Comparison of ENCODE assay signal across 8 cellular contexts in the genomic region with DNA sequence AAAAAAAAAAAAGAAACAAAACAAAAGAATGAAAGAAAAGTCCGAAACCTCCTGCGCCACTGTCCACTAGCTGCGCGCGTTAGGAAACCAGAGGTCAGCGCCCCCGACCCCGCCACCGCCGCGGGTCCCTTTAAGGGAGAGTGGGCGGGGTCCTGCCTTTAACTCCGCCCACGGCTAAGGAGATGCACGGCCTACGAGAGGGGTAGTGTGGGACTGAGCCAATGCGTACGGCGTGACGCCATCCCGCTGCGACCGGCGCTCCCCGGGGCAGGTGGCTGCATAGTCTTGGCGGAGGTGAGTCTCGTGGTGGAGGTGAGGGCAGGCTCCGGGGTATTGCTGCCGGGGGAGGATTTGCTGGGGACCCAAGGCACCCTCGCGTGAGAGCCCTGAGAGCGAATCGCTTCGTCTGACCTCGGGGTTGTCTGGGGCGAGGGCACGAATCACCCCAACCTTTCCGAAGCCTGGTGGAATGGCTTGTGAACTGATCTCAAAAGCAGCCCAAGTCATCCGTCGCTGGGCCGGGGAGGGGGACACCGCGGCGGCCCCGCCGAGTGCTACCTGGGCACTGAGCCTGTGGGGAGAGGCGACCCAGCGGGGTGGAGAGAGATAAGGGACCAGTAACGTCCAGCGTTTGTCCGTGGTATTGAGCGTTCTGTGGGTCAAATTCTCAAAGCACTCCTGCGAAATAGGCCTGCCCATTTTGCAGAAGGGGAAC. TPM values are rescaled to one million over a fixed set of nuclear protein-coding genes. Genes with fewer than 3 reads are reported as not detected.
DNase-seq lines count a peak whose midpoint lies in the region; ATAC-seq, FAIRE-seq and TF ChIP-seq lines count a peak whose summit lies in the region.

A gene (plus strand): TSS at position 241 of the 715 bp plus-strand sequence. CDS start 1,319 bp downstream, outside the sequence.

- H3K36me3 ChIP-seq in HepG2 (replicated peaks in 1 of 2; ENCODE audit: control insufficient read depth in 1 of 2, insufficient read depth in 2 of 2, low read length in 2 of 2) = peaks cover 1 to 17% of the 10 kb centered on the region in 2 experiments; a peak in 2 of 5 replicates

- peak within 1 kb of the TSS; percentile 94 to 98 for H3K4me3 Mint-ChIP-seq in CD14-positive monocyte
- H3K4me3 Mint-ChIP-seq in dendritic cell treated with granulocyte-macrophage colony-stimulating factor and Interleukin-4, amounts not matched to agents 40 ng/mL and 50 ng/mL, for 4 days = peak within 1 kb of the TSS; percentile 98

- in situ Hi-C loops in HepG2 (cut with HindIII; ENCODE audit: extremely low pct_ligation_motif_present, low pct_unique_long_range_greater_than_20kb) = loop anchor here (25.0 kb wide), 2 partner anchors 189 to 314 kb away; no protein-coding TSS in a partner anchor

- POLR2A ChIA-PET in HepG2 (lab: Yijun Ruan, JAX) = interaction anchor here (0.6 to 2.2 kb wide), 3 partner anchors 13 to 380 kb away, joined by 3 to 20 read pairs (median 3); a partner anchor contains a TSS

- TF ChIP-seq CTCF in CD14-positive monocyte (IDR thresholded peaks at IDR 0.05) = no peak
- TF ChIP-seq CTCF in HepG2 (CRISPR knock-in tag; IDR thresholded peaks at IDR 0.05) = peak; percentile 28; the same call in 1 of the 2 replicates

- H3K79me2 ChIP-seq in HepG2 (ENCODE audit: insufficient read depth, low read length) = peaks cover 19% of the 10 kb centered on the region

- TF ChIP-seq EP300 in HepG2 (IDR thresholded peaks at IDR 0.05; ENCODE audit: low read depth in 2 of 2, low read length in 2 of 2) (no peak), HepG2 (CRISPR knock-in tag; IDR thresholded peaks at IDR 0.05; ENCODE audit: borderline replicate concordance) (no peak)

- peak within 1 kb of the TSS; percentile 68 for H3K27ac ChIP-seq in HepG2 (ENCODE audit: extremely low read length, insufficient read depth, low read length)

- peaks cover 34% of the 10 kb centered on the region for H3K4me1 ChIP-seq in HepG2 (ENCODE audit: insufficient read depth, low read length)

- no peaks in the 10 kb centered on the region; a peak in 1 of 5 replicates for H3K27me3 ChIP-seq in HepG2 (ENCODE audit: control insufficient read depth in 1 of 2, insufficient read depth in 2 of 2, low read length in 2 of 2)

- ATAC-seq in GM19372 (IDR thresholded peaks at IDR 0.05; ENCODE audit: low read depth, unreplicated experiment) (peak; percentile 100), HG03521 (IDR thresholded peaks at IDR 0.05; ENCODE audit: unreplicated experiment) (peak; percentile 100), HepG2 (peak; percentile 98)

- H3K9ac ChIP-seq in HepG2 (ENCODE audit: insufficient read depth, low read depth, low read length) = peak within 1 kb of the TSS; percentile 86

- H4K20me1 ChIP-seq in HepG2 (ENCODE audit: insufficient read depth, low read length) = no peaks in the 10 kb centered on the region

- peak within 1 kb of the TSS; percentile 93 to 98 (median 94) for H3K27ac Mint-ChIP-seq in CD14-positive monocyte
- peak within 1 kb of the TSS; percentile 96 for H3K27ac Mint-ChIP-seq in dendritic cell treated with granulocyte-macrophage colony-stimulating factor and Interleukin-4, amounts not matched to agents 40 ng/mL and 50 ng/mL, for 4 days

- H3K9me3 ChIP-seq in HepG2 (ENCODE audit: low read length) = no peaks in the 10 kb centered on the region

- intact Hi-C loops in CD14-positive monocyte (cut with micrococcal nuclease) = loop anchor here in 1 of 2 donors (5.0 kb wide), 2 partner anchors 64 to 584 kb away; a partner anchor contains a TSS
- intact Hi-C loops in dendritic cell treated with granulocyte-macrophage colony-stimulating factor and Interleukin-4, amounts not matched to agents 40 ng/mL and 50 ng/mL, for 4 days (cut with micrococcal nuclease) = loop anchor here (1.0 to 5.0 kb wide), 3 partner anchors 13 to 99 kb away; a partner anchor contains a TSS
- intact Hi-C loops in HepG2 (cut with micrococcal nuclease; ENCODE audit: unreplicated experiment) = loop anchor here (2.0 kb wide), 1 partner anchor 65 kb away; a partner anchor contains a TSS

- DNase-seq in CD14-positive monocyte (ENCODE audit: low spot score) = peak; percentile 87
- DNase-seq in NCI-H774 (lab: John Stamatoyannopoulos, UW) = peak; percentile 90
- DNase-seq in activated CD4-positive, alpha-beta T cell treated with anti-CD3 and anti-CD28 coated beads, Interleukin-2, amount 50 U/mL, for 4 hours = peak; percentile 90 to 91
- peak; percentile 89 for DNase-seq in HepG2 (ENCODE audit: low spot score)
- DNase-seq in stimulated activated CD4-positive, alpha-beta T cell treated with anti-CD3 and anti-CD28 coated beads, Interleukin-4, amount 100 ng/mL, for 1 hour = peak; percentile 93

- FAIRE-seq in HepG2 (lab: Jason Lieb, UNC) = peak; percentile 43

- CTCF ChIA-PET in HepG2 (lab: Yijun Ruan, JAX; ENCODE audit: low intra/inter-chr PET ratio, low total read pairs) = no interaction called here

- H3K4me1 Mint-ChIP-seq in CD14-positive monocyte = peaks cover 13% of the 10 kb centered on the region
- H3K4me1 Mint-ChIP-seq in dendritic cell treated with granulocyte-macrophage colony-stimulating factor and Interleukin-4, amounts not matched to agents 40 ng/mL and 50 ng/mL, for 4 days (ENCODE audit: low read depth) = peaks cover 9% of the 10 kb centered on the region

- H3K9me3 Mint-ChIP-seq in CD14-positive monocyte = peaks cover 0 to 19% (median 8%) of the 10 kb centered on the region in 7 donors
- peaks cover 2% of the 10 kb centered on the region for H3K9me3 Mint-ChIP-seq in dendritic cell treated with granulocyte-macrophage colony-stimulating factor and Interleukin-4, amounts not matched to agents 40 ng/mL and 50 ng/mL, for 4 days

- BruUV-seq in HepG2 (replicated peaks; lab: Mats Ljungman, UMichigan) = TSS peak; percentile 70

- peak; percentile 37; the same call in 1 of the 2 replicates for TF ChIP-seq RAD21 in HepG2 (CRISPR knock-in tag; IDR thresholded peaks at IDR 0.05)

- peak; percentile 90 to 96 for TF ChIP-seq POLR2A in HepG2 (IDR thresholded peaks at IDR 0.05; ENCODE audit: insufficient read depth in 1 of 2, low read depth in 2 of 2, low read length in 2 of 2)

- H2AFZ ChIP-seq in HepG2 (ENCODE audit: low read length) = no peak within 1 kb of the TSS

- peaks cover 0 to 3% (median 0%) of the 10 kb centered on the region in 3 donors for H3K27me3 Mint-ChIP-seq in CD14-positive monocyte (ENCODE audit: low read depth in 3 of 3)
- peaks cover 3% of the 10 kb centered on the region for H3K27me3 Mint-ChIP-seq in dendritic cell treated with granulocyte-macrophage colony-stimulating factor and Interleukin-4, amounts not matched to agents 40 ng/mL and 50 ng/mL, for 4 days

- peak within 1 kb of the TSS; percentile 79 to 99 (median 84) for H3K4me3 ChIP-seq in HepG2 (replicated peaks in 1 of 3; ENCODE audit: insufficient read depth in 1 of 3, low read depth in 2 of 3, low read length in 3 of 3)

- WGBS in HepG2 (ENCODE audit: low lambda C conversion rate) = under 1% methylated on average over 34 of the region's 53 CpGs

- peak within 1 kb of the TSS; percentile 66 for H3K4me2 ChIP-seq in HepG2 (ENCODE audit: low read depth, low read length)

- H3K36me3 Mint-ChIP-seq in CD14-positive monocyte = peaks cover 12 to 30% of the 10 kb centered on the region in 2 donors
- H3K36me3 Mint-ChIP-seq in dendritic cell treated with granulocyte-macrophage colony-stimulating factor and Interleukin-4, amounts not matched to agents 40 ng/mL and 50 ng/mL, for 4 days (ENCODE audit: low read depth) = peaks cover 40% of the 10 kb centered on the region

TF ChIP-seq in HepG2, 621 proteins besides CTCF, POLR2A, EP300 and RAD21 (continues in another document):
- TF ChIP-seq MED13 (CRISPR knock-in tag; IDR thresholded peaks at IDR 0.05) = no peak
- peak; percentile 62 for TF ChIP-seq ELF3 (CRISPR knock-in tag; IDR thresholded peaks at IDR 0.05)
- TF ChIP-seq BRD4 (CRISPR knock-in tag; IDR thresholded peaks at IDR 0.05) = no peak

RNA-seq across cellular contexts. Expression of the gene that starts here (rescaled TPM):
- polyA plus RNA-seq in CD14-positive monocyte (10 to 100 TPM; 10.9 to 14.6 TPM), HepG2 (2011; rRNA removed) (14.9 and 15.9 TPM in 2 replicates)
- total RNA-seq in HepG2 (2016; rRNA removed; fragmentation: Illumina TruSeq; extraction: Trizol) = 31.3 and 39.2 TPM in 2 replicates
- 10.5 and 11.1 TPM in 2 replicates for total RNA-seq in HepG2 (2016; cell fraction: cytosol; rRNA removed; fragmentation: Illumina TruSeq; extraction: Trizol; ENCODE audit: low read depth)
- total RNA-seq in HepG2 (2016; cell fraction: insoluble cytoplasmic fraction; rRNA removed; fragmentation: Illumina TruSeq; extraction: Trizol) = 30.6 and 41.4 TPM in 2 replicates
- total RNA-seq in HepG2 (2016; cell fraction: membrane; rRNA removed; fragmentation: Illumina TruSeq; extraction: Trizol) = 19.3 and 19.5 TPM in 2 replicates
- total RNA-seq in HepG2 (2016; cell fraction: nucleus; rRNA removed; fragmentation: Illumina TruSeq; extraction: Trizol) = 9.2 TPM in 2 replicates
- 10.3 and 14.3 TPM in 2 replicates for polyA plus RNA-seq in HepG2 (2011; cell fraction: cytosol; rRNA removed)
- 2.6 and 4.4 TPM in 2 replicates for polyA plus RNA-seq in HepG2 (2011; cell fraction: nucleus; rRNA removed)
- 18.6 and 25.6 TPM in 2 replicates for polyA plus RNA-seq in HepG2 (2012)
- polyA plus RNA-seq in HepG2 (2016; cell fraction: cytosol; fragmentation: Illumina TruSeq; extraction: Trizol; ENCODE audit: low read depth) = 9.2 and 11.7 TPM in 2 replicates
- 43.2 and 44.3 TPM in 2 replicates for polyA plus RNA-seq in HepG2 (2016; cell fraction: insoluble cytoplasmic fraction; fragmentation: Illumina TruSeq; extraction: Trizol; ENCODE audit: low read depth)
- polyA plus RNA-seq in HepG2 (2016; cell fraction: membrane; fragmentation: Illumina TruSeq; extraction: Trizol; ENCODE audit: low read depth) = 13.4 and 13.9 TPM in 2 replicates
- 16.1 and 20.8 TPM in 2 replicates for polyA plus RNA-seq in HepG2 (2016; cell fraction: nucleus; fragmentation: Illumina TruSeq; extraction: Trizol; ENCODE audit: insufficient read depth, low read depth)
- polyA minus RNA-seq in HepG2 (2011; rRNA and poly(A)+ RNA removed; ENCODE audit: low replicate concordance) = 5.6 and 10.3 TPM in 2 replicates
- 3.0 and 5.9 TPM in 2 replicates for polyA minus RNA-seq in HepG2 (2011; cell fraction: cytosol; rRNA and poly(A)+ RNA removed)
- 7.0 and 7.6 TPM in 2 replicates for polyA minus RNA-seq in HepG2 (2011; cell fraction: nucleus; rRNA and poly(A)+ RNA removed)

Comparison
In these comparisons a context has a peak if more than half of its experiments do, and no peak if none do; other contexts are left out.
1. Peak in every context shown above with its lines: DNase-seq, ATAC-seq, H3K4me3 ChIP-seq and H3K27ac ChIP-seq.